ENCODE assay signal across 20 cellular contexts in genomic region chr6:137853569-137854213, GRCh38. TPM values are rescaled to one million over a fixed set of nuclear protein-coding genes. Genes with fewer than 3 reads are reported as not detected.
DNase-seq lines count a peak whose midpoint lies in the region; ATAC-seq and TF ChIP-seq lines count a peak whose summit lies in the region.
"Had no signal": no experiment of that assay in that cellular context is flagged by ENCODE, and none has a peak within 500 bp of the region (broad histone marks: within the 10 kb centered on the region; RNA-seq: fewer than 3 reads in every experiment).

No MANE protein-coding gene starts in this region.

- DNase-seq in DMS53 treated with DMSO at 0.1 percent for 48 hours (lab: John Stamatoyannopoulos, UW; ENCODE audit: unreplicated experiment) (peak; percentile 61), HT1080 (ENCODE audit: low read depth) (peak; percentile 80), amniotic epithelial cell (ENCODE audit: low read depth) (peak; percentile 54), foreskin keratinocyte (peak in 1 of 2 donors; percentile 89), putamen (ENCODE audit: low spot score) (no peak), SIG-M5 treated with dmso at 0.1 percent for 504 hours (lab: John Stamatoyannopoulos, UW; ENCODE audit: unreplicated experiment) (no peak), iPS-NIHi7 (ENCODE audit: extremely low spot score) (no peak), cardiac septum (ENCODE audit: low spot score) (no peak)
- DNase-seq: activated CD4-positive, alpha-beta T cell treated with anti-CD3 and anti-CD28 coated beads for 36 hours; AML-193; central memory CD4-positive, alpha-beta T cell; DND-41; effector memory CD8-positive, alpha-beta T cell; midbrain; NCI-H146; NCI-H510A treated with DMSO at 0.1 percent for 48 hours; stimulated activated naive CD4-positive, alpha-beta T cell treated with Interleukin-2 at 50 U/mL for 16 hours; upper lobe of right lung had no signal

- ATAC-seq in foreskin keratinocyte, result peak; percentile 61
- ATAC-seq: activated CD4-positive, alpha-beta T cell treated with anti-CD3 and anti-CD28 coated beads for 36 hours; effector memory CD8-positive, alpha-beta T cell; Panc1; upper lobe of right lung had no signal

- no peaks in the 10 kb centered on the region for H3K27me3 ChIP-seq in foreskin keratinocyte
- H3K27me3 ChIP-seq: neutrophil, upper lobe of right lung had no signal

- intact Hi-C loops in cardiac septum (cut with DNase I), result no loop called here

- H3K4me1 ChIP-seq in foreskin keratinocyte, result peaks cover 49% of the 10 kb centered on the region

- H3K27ac ChIP-seq in foreskin keratinocyte, result peak overlapping the region; percentile 98
- H3K27ac ChIP-seq: neutrophil, upper lobe of right lung had no signal

- no peak for TF ChIP-seq CTCF in foreskin keratinocyte (conservative IDR thresholded peaks at IDR 0.05)

RNA-seq across cellular contexts. Expression of gene TNFAIP3, which starts 13.4 kb away (rescaled TPM):
- 2.0 and 2.2 TPM in 2 replicates for total RNA-seq in HT1080 (2014; rRNA removed; shearing (Covaris generic))
- 3.7 and 4.3 TPM in 2 replicates for polyA plus RNA-seq in HT1080 (2015; cell fraction: cytosol; rRNA removed)
- 21.2 and 21.3 TPM in 2 replicates for polyA plus RNA-seq in HT1080 (2015; cell fraction: nucleus; rRNA removed)
- total RNA-seq in foreskin keratinocyte, result 70.7 and 92.9 TPM in 2 replicates
- polyA plus RNA-seq in foreskin keratinocyte, result 24.8 and 27.1 TPM in 2 replicates
- 7.9 TPM for total RNA-seq in cardiac septum

Comparison
In these comparisons a context has a peak if more than half of its experiments do, and no peak if none do; other contexts are left out.
1. DNase-seq: peak in DMS53 treated with DMSO at 0.1 percent for 48 hours (single experiment), HT1080 (single experiment) and amniotic epithelial cell (single experiment); none in putamen (single experiment), SIG-M5 treated with dmso at 0.1 percent for 504 hours (single experiment), iPS-NIHi7 (single experiment) and cardiac septum (single experiment).